ENCODE assay signal across 16 cellular contexts in the genomic region with DNA sequence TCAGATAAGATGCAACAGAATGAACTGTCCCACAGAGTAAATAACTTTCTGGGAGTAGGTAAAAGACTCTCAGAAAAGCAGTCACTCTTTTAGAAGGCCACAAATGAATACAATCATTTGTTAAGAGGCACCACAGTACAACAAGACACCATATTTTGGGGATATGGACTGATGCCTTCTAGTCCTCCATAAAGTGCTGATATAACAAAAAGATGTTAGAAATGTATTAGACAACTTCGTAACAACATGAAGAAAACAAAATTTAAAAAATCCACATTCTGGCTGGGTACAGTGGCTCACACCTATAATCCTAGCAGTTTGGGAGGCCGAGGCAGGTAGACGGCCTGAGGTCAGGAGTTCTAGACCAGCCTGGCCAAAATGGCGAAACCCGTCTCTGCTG.
DNase-seq lines count a peak whose midpoint lies in the region; ATAC-seq, FAIRE-seq and TF ChIP-seq lines count a peak whose summit lies in the region.
"Had no signal": no experiment of that assay in that cellular context is flagged by ENCODE, and none has a peak within 500 bp of the region (broad histone marks: within the 10 kb centered on the region; RNA-seq: fewer than 3 reads in every experiment).

No MANE protein-coding gene starts in this region.

- H3K4me3 Mint-ChIP-seq in natural killer cell, result no peak overlapping the region
- H3K4me3 Mint-ChIP-seq in natural killer cell treated with Interleukin-12 subunit alpha and Interleukin-12 subunit beta and Interleukin-15 and Interleukin-18, amount 100 ng/mL, for 72 hours, result no peak overlapping the region
- H3K4me3 Mint-ChIP-seq in chondrocyte (ENCODE audit: unreplicated experiment), result no peak overlapping the region
- H3K4me3 Mint-ChIP-seq: B cell; CD4-positive, alpha-beta T cell; GM23338 had no signal

- no peaks in the 10 kb centered on the region for H3K9me3 Mint-ChIP-seq in natural killer cell
- no peaks in the 10 kb centered on the region for H3K9me3 Mint-ChIP-seq in natural killer cell treated with Interleukin-12 subunit alpha and Interleukin-12 subunit beta and Interleukin-15 and Interleukin-18, amount 100 ng/mL, for 72 hours
- no peaks in the 10 kb centered on the region for H3K9me3 Mint-ChIP-seq in chondrocyte (ENCODE audit: low read depth)
- H3K9me3 Mint-ChIP-seq: CD4-positive, alpha-beta T cell had no signal

- H3K27ac Mint-ChIP-seq in natural killer cell, result peak overlapping the region; percentile 36 to 75
- peak overlapping the region in 1 of 2 donors; percentile 64 for H3K27ac Mint-ChIP-seq in natural killer cell treated with Interleukin-12 subunit alpha and Interleukin-12 subunit beta and Interleukin-15 and Interleukin-18, amount 100 ng/mL, for 72 hours
- peak overlapping the region; percentile 17 for H3K27ac Mint-ChIP-seq in chondrocyte (ENCODE audit: unreplicated experiment)
- H3K27ac Mint-ChIP-seq: B cell; CD4-positive, alpha-beta T cell; GM23338 had no signal

- 97% methylated on average over 5 of the region's 5 CpGs for WGBS in smooth muscle cell (ENCODE audit: low lambda C conversion rate)
- WGBS in pancreas, 2 donors, result 96 to 98% methylated on average over 5 of the region's 5 CpGs

- ATAC-seq in natural killer cell, result no peak
- ATAC-seq in natural killer cell treated with Interleukin-12 subunit alpha and Interleukin-12 subunit beta and Interleukin-15 and Interleukin-18, amount 100 ng/mL, for 72 hours, result no peak
- ATAC-seq in pancreas, result no peak
- ATAC-seq: GM12878, GM23338 had no signal

- H3K27me3 Mint-ChIP-seq in natural killer cell (ENCODE audit: low read depth in 2 of 2), result no peaks in the 10 kb centered on the region
- H3K27me3 Mint-ChIP-seq in natural killer cell treated with Interleukin-12 subunit alpha and Interleukin-12 subunit beta and Interleukin-15 and Interleukin-18, amount 100 ng/mL, for 72 hours, result no peaks in the 10 kb centered on the region
- no peaks in the 10 kb centered on the region for H3K27me3 Mint-ChIP-seq in chondrocyte (ENCODE audit: low read depth)
- H3K27me3 Mint-ChIP-seq: B cell; CD4-positive, alpha-beta T cell had no signal

- no peak overlapping the region for H3K4me2 ChIP-seq in smooth muscle cell
- H3K4me2 ChIP-seq: GM23338 had no signal

- H3K36me3 ChIP-seq in smooth muscle cell (ENCODE audit: low read depth) (no peaks in the 10 kb centered on the region), pancreas (no peaks in the 10 kb centered on the region)

- DNase-seq in natural killer cell (no peak), chondrocyte (ENCODE audit: low spot score) (no peak), smooth muscle cell (lab: John Stamatoyannopoulos, UW; ENCODE audit: unreplicated experiment) (no peak), pancreas (no peak), GM19240 (ENCODE audit: insufficient read length, low spot score) (no peak)
- DNase-seq in natural killer cell treated with Interleukin-12 subunit alpha and Interleukin-12 subunit beta and Interleukin-15 and Interleukin-18, amount 100 ng/mL, for 72 hours (ENCODE audit: low spot score), result no peak
- DNase-seq in NK-92 treated with Interleukin-12 subunit alpha and Interleukin-12 subunit beta, amount 100 ng/mL, for 24 hours (lab: John Stamatoyannopoulos, UW), result no peak
- DNase-seq: C1 segment of cervical spinal cord; Calu3; CD4-positive, alpha-beta T cell; DMS 273 treated with DMSO at 0.1 percent for 48 hours; H7 had no signal

- no peak overlapping the region for H2AFZ ChIP-seq in smooth muscle cell (ENCODE audit: low read depth)
- H2AFZ ChIP-seq: GM23338 had no signal

- H3K79me2 ChIP-seq in smooth muscle cell (ENCODE audit: low read depth), result no peaks in the 10 kb centered on the region

- no peaks in the 10 kb centered on the region for H3K9me3 ChIP-seq in smooth muscle cell (replicated peaks; ENCODE audit: low read depth)
- no peaks in the 10 kb centered on the region for H3K9me3 ChIP-seq in pancreas

- no peaks in the 10 kb centered on the region for H3K27me3 ChIP-seq in smooth muscle cell (ENCODE audit: low read depth)
- H3K27me3 ChIP-seq in pancreas, result no peaks in the 10 kb centered on the region

- H3K36me3 Mint-ChIP-seq in natural killer cell (no peaks in the 10 kb centered on the region), chondrocyte (ENCODE audit: low read depth) (peaks cover 17% of the 10 kb centered on the region)
- peaks cover 28% of the 10 kb centered on the region for H3K36me3 Mint-ChIP-seq in natural killer cell treated with Interleukin-12 subunit alpha and Interleukin-12 subunit beta and Interleukin-15 and Interleukin-18, amount 100 ng/mL, for 72 hours

- no peak for FAIRE-seq in pancreas (lab: Jason Lieb, UNC)
- FAIRE-seq: GM12878, GM18507 had no signal

- H3K27ac ChIP-seq in smooth muscle cell (ENCODE audit: low read depth) (peak overlapping the region; percentile 44), pancreas (no peak overlapping the region)

- TF ChIP-seq CTCF in natural killer cell (IDR thresholded peaks at IDR 0.05) (no peak), chondrocyte (IDR thresholded peaks at IDR 0.05) (no peak), smooth muscle cell (IDR thresholded peaks at IDR 0.05; ENCODE audit: borderline replicate concordance, insufficient read depth, poor library complexity, severe bottlenecking) (no peak), pancreas (IDR thresholded peaks at IDR 0.05) (no peak)

- H3K9ac ChIP-seq in smooth muscle cell (ENCODE audit: low read depth), result no peak overlapping the region

- H3K4me1 Mint-ChIP-seq in natural killer cell, result peaks cover 56 to 67% of the 10 kb centered on the region in 2 donors
- H3K4me1 Mint-ChIP-seq in natural killer cell treated with Interleukin-12 subunit alpha and Interleukin-12 subunit beta and Interleukin-15 and Interleukin-18, amount 100 ng/mL, for 72 hours (ENCODE audit: low read depth in 2 of 2), result peaks cover 55 to 58% of the 10 kb centered on the region in 2 donors
- peaks cover 19% of the 10 kb centered on the region for H3K4me1 Mint-ChIP-seq in chondrocyte (ENCODE audit: low read depth)

- intact Hi-C loops in natural killer cell (cut with micrococcal nuclease) (no loop called here), pancreas (cut with DNase I) (no loop called here)

- peaks cover 17% of the 10 kb centered on the region for H3K4me1 ChIP-seq in smooth muscle cell (ENCODE audit: low read depth)
- peaks cover 3 to 23% (median 7%) of the 10 kb centered on the region in 3 donors for H3K4me1 ChIP-seq in pancreas

- peaks cover 5% of the 10 kb centered on the region for H3F3A ChIP-seq in smooth muscle cell (ENCODE audit: low read depth)

- peaks cover 37% of the 10 kb centered on the region for H4K20me1 ChIP-seq in smooth muscle cell (ENCODE audit: low read depth)

- H3K4me3 ChIP-seq in smooth muscle cell (no peak overlapping the region), pancreas (no peak overlapping the region)
- H3K4me3 ChIP-seq: GM12878, GM23338 had no signal
